ENCODE assay signal across 1 cellular context in the genomic region with DNA sequence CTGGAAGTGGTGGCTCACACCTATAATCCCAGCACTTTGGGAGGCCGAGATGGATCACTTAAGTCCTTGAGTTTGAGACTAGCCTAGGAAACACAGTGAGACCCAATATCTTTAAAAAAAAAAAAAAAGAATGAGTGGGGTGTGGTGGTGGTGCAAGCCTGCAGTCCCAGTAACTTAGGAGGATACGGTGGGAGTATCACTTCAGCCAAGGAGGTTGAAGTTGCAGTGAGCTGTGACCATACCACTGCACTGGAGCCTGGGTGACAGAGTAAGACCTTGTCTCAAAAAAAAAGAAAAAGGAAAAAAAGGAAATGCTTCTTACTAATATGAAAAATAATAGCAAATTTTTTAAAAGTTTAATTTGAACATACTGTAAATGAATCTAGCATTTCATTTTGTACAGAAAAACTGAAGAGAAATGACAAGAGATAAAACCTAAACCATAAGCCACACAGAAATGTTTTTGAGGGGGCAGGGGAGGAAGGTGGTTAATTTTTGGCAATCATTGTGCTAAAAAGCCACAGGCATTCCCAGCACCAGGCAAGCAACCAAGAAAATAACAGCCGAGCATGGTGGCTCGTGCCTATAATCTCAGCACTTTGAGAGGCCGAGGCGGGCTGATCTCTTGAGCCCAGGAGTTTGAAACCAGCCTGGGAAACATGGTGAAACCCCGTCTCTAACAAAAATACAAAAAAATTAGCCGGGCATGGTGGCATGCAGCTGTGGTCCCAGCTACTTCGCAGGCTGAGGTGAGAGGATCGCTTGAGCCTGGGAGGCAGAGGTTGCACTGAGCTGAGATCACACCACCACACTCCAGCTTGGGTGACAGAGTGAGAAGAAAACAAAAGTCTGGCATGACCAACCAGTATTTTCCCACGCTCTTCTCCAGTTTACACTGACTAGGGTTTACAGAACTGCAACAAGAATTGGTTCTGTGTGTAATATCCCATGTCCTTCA.
TF ChIP-seq lines count a peak whose summit lies in the region.

No MANE protein-coding gene starts in this region.

TF ChIP-seq in GM12878, 131 proteins besides CTCF, POLR2A, EP300 and RAD21 (continued from another document and continues in another):
- no peak for TF ChIP-seq E2F8 (IDR thresholded peaks at IDR 0.05; ENCODE audit: low read depth, partially characterized antibody)
- TF ChIP-seq, protein P1, sequence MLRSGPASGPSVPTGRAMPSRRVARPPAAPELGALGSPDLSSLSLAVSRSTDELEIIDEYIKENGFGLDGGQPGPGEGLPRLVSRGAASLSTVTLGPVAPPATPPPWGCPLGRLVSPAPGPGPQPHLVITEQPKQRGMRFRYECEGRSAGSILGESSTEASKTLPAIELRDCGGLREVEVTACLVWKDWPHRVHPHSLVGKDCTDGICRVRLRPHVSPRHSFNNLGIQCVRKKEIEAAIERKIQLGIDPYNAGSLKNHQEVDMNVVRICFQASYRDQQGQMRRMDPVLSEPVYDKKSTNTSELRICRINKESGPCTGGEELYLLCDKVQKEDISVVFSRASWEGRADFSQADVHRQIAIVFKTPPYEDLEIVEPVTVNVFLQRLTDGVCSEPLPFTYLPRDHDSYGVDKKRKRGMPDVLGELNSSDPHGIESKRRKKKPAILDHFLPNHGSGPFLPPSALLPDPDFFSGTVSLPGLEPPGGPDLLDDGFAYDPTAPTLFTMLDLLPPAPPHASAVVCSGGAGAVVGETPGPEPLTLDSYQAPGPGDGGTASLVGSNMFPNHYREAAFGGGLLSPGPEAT (IDR thresholded peaks at IDR 0.05; ENCODE audit: low read depth): peak; percentile 73; the same call in 1 of the 2 replicates
- TF ChIP-seq MLLT1 (IDR thresholded peaks at IDR 0.05): peak; percentile 76
- peak in 1 of 2 experiments; percentile 4; a peak in 3 of 4 replicates for TF ChIP-seq IKZF2 (IDR thresholded peaks at IDR 0.05)
- peak; percentile 91 for TF ChIP-seq NBN (IDR thresholded peaks at IDR 0.05)
- TF ChIP-seq EED (IDR thresholded peaks at IDR 0.05; ENCODE audit: low read depth): no peak; the same call in 1 of the 2 replicates
- no peak for TF ChIP-seq USF2 (IDR thresholded peaks at IDR 0.05; ENCODE audit: borderline replicate concordance, low read depth, low read length)
- TF ChIP-seq KLF5 (IDR thresholded peaks at IDR 0.05; ENCODE audit: partially characterized antibody): peak; percentile 20
- TF ChIP-seq, protein P2, sequence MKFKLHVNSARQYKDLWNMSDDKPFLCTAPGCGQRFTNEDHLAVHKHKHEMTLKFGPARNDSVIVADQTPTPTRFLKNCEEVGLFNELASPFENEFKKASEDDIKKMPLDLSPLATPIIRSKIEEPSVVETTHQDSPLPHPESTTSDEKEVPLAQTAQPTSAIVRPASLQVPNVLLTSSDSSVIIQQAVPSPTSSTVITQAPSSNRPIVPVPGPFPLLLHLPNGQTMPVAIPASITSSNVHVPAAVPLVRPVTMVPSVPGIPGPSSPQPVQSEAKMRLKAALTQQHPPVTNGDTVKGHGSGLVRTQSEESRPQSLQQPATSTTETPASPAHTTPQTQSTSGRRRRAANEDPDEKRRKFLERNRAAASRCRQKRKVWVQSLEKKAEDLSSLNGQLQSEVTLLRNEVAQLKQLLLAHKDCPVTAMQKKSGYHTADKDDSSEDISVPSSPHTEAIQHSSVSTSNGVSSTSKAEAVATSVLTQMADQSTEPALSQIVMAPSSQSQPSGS (IDR thresholded peaks at IDR 0.05; ENCODE audit: low read length): peak; percentile 64
- 0 out of 2 replicates have a peak, but pooled peaks have one; percentile 21 for TF ChIP-seq RB1 (IDR thresholded peaks at IDR 0.05; ENCODE audit: borderline replicate concordance)
- TF ChIP-seq RUNX3 (IDR thresholded peaks at IDR 0.05; ENCODE audit: low read length): peak; percentile 76
- TF ChIP-seq IKZF1 (conservative IDR thresholded peaks at IDR 0.05): peak; percentile 58
- peak; percentile 73 for TF ChIP-seq ZNF384 (IDR thresholded peaks at IDR 0.05; ENCODE audit: borderline replicate concordance, low read depth, low read length)
- TF ChIP-seq ESRRA (IDR thresholded peaks at IDR 0.05; ENCODE audit: low read length): 0 out of 2 replicates have a peak, but pooled peaks have one; percentile 26
- TF ChIP-seq POLR2AphosphoS5 (IDR thresholded peaks at IDR 0.05; ENCODE audit: low read length): peak; percentile 54; the same call in 1 of the 2 replicates
- TF ChIP-seq TBL1XR1 (IDR thresholded peaks at IDR 0.05; ENCODE audit: low read depth, low read length): no peak
- TF ChIP-seq MTA3 (IDR thresholded peaks at IDR 0.05; ENCODE audit: borderline replicate concordance, low read length): no peak
- TF ChIP-seq NFIC (IDR thresholded peaks at IDR 0.05; ENCODE audit: low read depth, low read length): 0 out of 2 replicates have a peak, but pooled peaks have one; percentile 29
- peak; percentile 57 for TF ChIP-seq CUX1 (IDR thresholded peaks at IDR 0.05; ENCODE audit: insufficient replicate concordance, low read depth, low read length)
- TF ChIP-seq TCF12 (IDR thresholded peaks at IDR 0.05; ENCODE audit: low read depth, low read length): peak; percentile 81
- TF ChIP-seq RCOR1 (conservative IDR thresholded peaks at IDR 0.05; ENCODE audit: low read depth, low read length): 0 out of 2 replicates have a peak, but pooled peaks have one; percentile 61
- peak; percentile 63 for TF ChIP-seq RAD51 (IDR thresholded peaks at IDR 0.05)
- TF ChIP-seq ZBTB40 (IDR thresholded peaks at IDR 0.05; ENCODE audit: borderline replicate concordance): no peak
- peak; percentile 88 for TF ChIP-seq MEF2B (IDR thresholded peaks at IDR 0.05; ENCODE audit: partially characterized antibody, poor library complexity, severe bottlenecking)
- TF ChIP-seq SMAD5 (IDR thresholded peaks at IDR 0.05; ENCODE audit: low read depth): no peak
- peak; percentile 75 for TF ChIP-seq SMAD1 (IDR thresholded peaks at IDR 0.05; ENCODE audit: low read depth, partially characterized antibody)
- TF ChIP-seq CBX3 (IDR thresholded peaks at IDR 0.05; ENCODE audit: borderline replicate concordance, low read depth): no peak
- TF ChIP-seq, protein P3, sequence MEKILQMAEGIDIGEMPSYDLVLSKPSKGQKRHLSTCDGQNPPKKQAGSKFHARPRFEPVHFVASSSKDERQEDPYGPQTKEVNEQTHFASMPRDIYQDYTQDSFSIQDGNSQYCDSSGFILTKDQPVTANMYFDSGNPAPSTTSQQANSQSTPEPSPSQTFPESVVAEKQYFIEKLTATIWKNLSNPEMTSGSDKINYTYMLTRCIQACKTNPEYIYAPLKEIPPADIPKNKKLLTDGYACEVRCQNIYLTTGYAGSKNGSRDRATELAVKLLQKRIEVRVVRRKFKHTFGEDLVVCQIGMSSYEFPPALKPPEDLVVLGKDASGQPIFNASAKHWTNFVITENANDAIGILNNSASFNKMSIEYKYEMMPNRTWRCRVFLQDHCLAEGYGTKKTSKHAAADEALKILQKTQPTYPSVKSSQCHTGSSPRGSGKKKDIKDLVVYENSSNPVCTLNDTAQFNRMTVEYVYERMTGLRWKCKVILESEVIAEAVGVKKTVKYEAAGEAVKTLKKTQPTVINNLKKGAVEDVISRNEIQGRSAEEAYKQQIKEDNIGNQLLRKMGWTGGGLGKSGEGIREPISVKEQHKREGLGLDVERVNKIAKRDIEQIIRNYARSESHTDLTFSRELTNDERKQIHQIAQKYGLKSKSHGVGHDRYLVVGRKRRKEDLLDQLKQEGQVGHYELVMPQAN (conservative IDR thresholded peaks at IDR 0.05): no peak
- TF ChIP-seq STAT3 (IDR thresholded peaks at IDR 0.05; ENCODE audit: low read depth, low read length): no peak
- TF ChIP-seq SP1 (IDR thresholded peaks at IDR 0.05; ENCODE audit: low read depth, low read length): no peak
- peak; percentile 70 for TF ChIP-seq HDGF (IDR thresholded peaks at IDR 0.05)
- TF ChIP-seq PAX5 (IDR thresholded peaks at IDR 0.05; ENCODE audit: borderline replicate concordance, low read depth, low read length): peak; percentile 44; the same call in 1 of the 2 replicates
- peak; percentile 48; the same call in 1 of the 2 replicates for TF ChIP-seq ATF7 (IDR thresholded peaks at IDR 0.05; ENCODE audit: low read depth)
